In genomic region chr5:67774796-67775195, GRCh38 we compare ENCODE assay signal across 1 cellular context.
TF ChIP-seq lines count a peak whose summit lies in the region.

No MANE protein-coding gene starts in this region.

TF ChIP-seq in HepG2, 621 proteins besides CTCF, POLR2A, EP300 and RAD21 (continued from another document):
- TF ChIP-seq NFKBIZ (CRISPR knock-in tag; IDR thresholded peaks at IDR 0.05): no peak
